In genomic region chr5:218457-219289, GRCh38 we compare ENCODE assay signal across 8 cellular contexts. TPM values are rescaled to one million over a fixed set of nuclear protein-coding genes. Genes with fewer than 3 reads are reported as not detected.
DNase-seq lines count a peak whose midpoint lies in the region; ATAC-seq, FAIRE-seq and TF ChIP-seq lines count a peak whose summit lies in the region.

No MANE protein-coding gene starts in this region.

- TF ChIP-seq CTCF in BJ (IDR thresholded peaks at IDR 0.05; ENCODE audit: insufficient read depth, low read depth, low read length) (0 out of 2 replicates have a peak, but pooled peaks have one; percentile 12), bronchial epithelial cell (IDR thresholded peaks at IDR 0.05; ENCODE audit: insufficient read depth, low read length, severe bottlenecking) (no peak)

- POLR2A ChIA-PET in BJ (lab: Charles Lee), result no interaction called here

- intact Hi-C loops in left colon (cut with DNase I, micrococcal nuclease), result no loop called here

- CTCF ChIA-PET in BJ (lab: Yijun Ruan, JAX), result interaction anchor here (0.5 to 2.7 kb wide), 12 partner anchors 8 to 178 kb away, joined by 3 to 7 read pairs (median 3); no protein-coding TSS in a partner anchor

- peak; percentile 29 for ATAC-seq in GM19023 (IDR thresholded peaks at IDR 0.05; ENCODE audit: unreplicated experiment)
- ATAC-seq in HG03175 (IDR thresholded peaks at IDR 0.05; ENCODE audit: unreplicated experiment), result peak; percentile 23
- peak; percentile 75 for ATAC-seq in left colon

- FAIRE-seq in bronchial epithelial cell (lab: Jason Lieb, UNC), result no peak

- peak overlapping the region; percentile 96 for H3K4me3 ChIP-seq in BJ (ENCODE audit: low read depth, low read length)
- H3K4me3 ChIP-seq in bronchial epithelial cell (ENCODE audit: low read depth, low read length), result peak overlapping the region; percentile 75

- no peak for DNase-seq in BJ (ENCODE audit: low read depth)
- peak; percentile 13 to 37 for DNase-seq in SHP77 (lab: John Stamatoyannopoulos, UW)
- DNase-seq in bronchial epithelial cell (ENCODE audit: low read depth), result peak; percentile 28
- DNase-seq in left colon, result peak; percentile 41 to 59
- peak; percentile 11 for DNase-seq in stimulated activated CD4-positive, alpha-beta T cell treated with anti-CD3 and anti-CD28 coated beads, Interleukin-4, amount 100 ng/mL, for 1 hour
- no peak for DNase-seq in OCI-M2 (lab: John Stamatoyannopoulos, UW; ENCODE audit: unreplicated experiment)

- H3K27me3 ChIP-seq in BJ (ENCODE audit: control insufficient read depth, insufficient read depth, low read length) (no peaks in the 10 kb centered on the region), bronchial epithelial cell (ENCODE audit: control insufficient read depth, insufficient read depth, low read length) (no peaks in the 10 kb centered on the region)

- H3K36me3 ChIP-seq in BJ (ENCODE audit: control insufficient read depth, insufficient read depth, low read length) (no peaks in the 10 kb centered on the region), bronchial epithelial cell (ENCODE audit: control insufficient read depth, insufficient read depth, low read length) (no peaks in the 10 kb centered on the region)

RNA-seq across cellular contexts. Expression of gene SDHA, which starts 0.6 kb away (rescaled TPM):
- 74.9 and 112 TPM in 2 replicates for polyA plus RNA-seq in BJ (2011; rRNA removed)
- polyA minus RNA-seq in BJ (2011; rRNA and poly(A)+ RNA removed), result 94.7 and 147 TPM in 2 replicates
- 106 and 136 TPM in 2 replicates for total RNA-seq in bronchial epithelial cell
- 100 to 1,000 TPM; 331 to 370 TPM for total RNA-seq in left colon

RNA-seq across cellular contexts. Expression of gene CCDC127, which starts 0.7 kb away (rescaled TPM):
- polyA plus RNA-seq in BJ (2011; rRNA removed), result 4.5 and 4.8 TPM in 2 replicates
- 2.3 and 2.9 TPM in 2 replicates for polyA minus RNA-seq in BJ (2011; rRNA and poly(A)+ RNA removed)
- total RNA-seq in bronchial epithelial cell (2.9 and 4.1 TPM in 2 replicates), left colon (1 to 10 TPM; 3.7 to 3.8 TPM)

RNA-seq across cellular contexts. Expression of gene LRRC14B, which starts 27.4 kb away (rescaled TPM):
- polyA plus RNA-seq in BJ (2011; rRNA removed), result not detected in 2 replicates
- not detected in 2 replicates for polyA minus RNA-seq in BJ (2011; rRNA and poly(A)+ RNA removed)
- total RNA-seq in bronchial epithelial cell (not detected in 2 replicates), left colon (not detected)

RNA-seq across cellular contexts. Expression of gene PDCD6, which starts 52.8 kb away (rescaled TPM):
- 153 and 200 TPM in 2 replicates for polyA plus RNA-seq in BJ (2011; rRNA removed)
- polyA minus RNA-seq in BJ (2011; rRNA and poly(A)+ RNA removed), result 52.4 and 75.9 TPM in 2 replicates
- 189 and 195 TPM in 2 replicates for total RNA-seq in bronchial epithelial cell
- 100 to 1,000 TPM in 1 of 2 donors, 10 to 100 TPM in 1; 95.2 to 118 TPM for total RNA-seq in left colon

Comparison
In these comparisons a context has a peak if more than half of its experiments do, and no peak if none do; other contexts are left out.
1. DNase-seq: peak in SHP77 (2 of 2), bronchial epithelial cell (single experiment), left colon (2 of 2) and stimulated activated CD4-positive, alpha-beta T cell treated with anti-CD3 and anti-CD28 coated beads, Interleukin-4, amount 100 ng/mL, for 1 hour (single experiment); none in BJ (single experiment) and OCI-M2 (single experiment).
2. ATAC-seq: peak in every context shown above with its lines; median percentile 75 in left colon; 29 in GM19023; 23 in HG03175.